ENCODE assay signal across 1 cellular context in the genomic region with DNA sequence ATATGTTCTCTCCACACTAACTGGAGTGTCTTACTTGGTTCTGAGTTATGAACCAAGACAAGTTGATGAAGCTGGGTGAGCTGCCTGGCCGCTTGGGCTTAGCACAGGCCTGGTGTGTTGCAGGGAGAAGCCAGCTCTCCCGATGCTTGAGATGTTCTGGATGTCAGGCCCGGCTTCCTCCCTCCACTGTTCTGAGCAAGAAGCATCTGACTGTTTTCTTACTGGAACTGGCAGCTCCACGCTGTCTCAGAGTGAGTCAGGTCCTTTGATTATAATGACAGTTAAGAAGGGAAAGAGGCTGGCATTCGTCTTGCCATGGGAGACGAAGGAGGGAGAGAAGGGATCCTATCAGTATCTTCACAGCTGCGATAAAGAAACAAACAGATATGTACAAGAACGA.
TF ChIP-seq lines count a peak whose summit lies in the region.

No MANE protein-coding gene starts in this region.

TF ChIP-seq in SK-N-SH, 30 proteins besides CTCF, POLR2A, EP300 and RAD21 (continued from another document):
- no peak for TF ChIP-seq RCOR1 (IDR thresholded peaks at IDR 0.05; ENCODE audit: low read length)
- TF ChIP-seq, protein P1, sequence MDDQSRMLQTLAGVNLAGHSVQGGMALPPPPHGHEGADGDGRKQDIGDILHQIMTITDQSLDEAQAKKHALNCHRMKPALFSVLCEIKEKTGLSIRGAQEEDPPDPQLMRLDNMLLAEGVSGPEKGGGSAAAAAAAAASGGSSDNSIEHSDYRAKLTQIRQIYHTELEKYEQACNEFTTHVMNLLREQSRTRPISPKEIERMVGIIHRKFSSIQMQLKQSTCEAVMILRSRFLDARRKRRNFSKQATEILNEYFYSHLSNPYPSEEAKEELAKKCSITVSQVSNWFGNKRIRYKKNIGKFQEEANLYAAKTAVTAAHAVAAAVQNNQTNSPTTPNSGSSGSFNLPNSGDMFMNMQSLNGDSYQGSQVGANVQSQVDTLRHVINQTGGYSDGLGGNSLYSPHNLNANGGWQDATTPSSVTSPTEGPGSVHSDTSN (IDR thresholded peaks at IDR 0.05) = peak; percentile 68
- TF ChIP-seq SIN3A (IDR thresholded peaks at IDR 0.05; ENCODE audit: borderline replicate concordance, low read depth, low read length) = no peak
- TF ChIP-seq GATA2 (CRISPR knock-in tag; IDR thresholded peaks at IDR 0.05) = no peak
- no peak for TF ChIP-seq CHD2 (IDR thresholded peaks at IDR 0.05; ENCODE audit: low read length, partially characterized antibody)
- TF ChIP-seq, protein P2, sequence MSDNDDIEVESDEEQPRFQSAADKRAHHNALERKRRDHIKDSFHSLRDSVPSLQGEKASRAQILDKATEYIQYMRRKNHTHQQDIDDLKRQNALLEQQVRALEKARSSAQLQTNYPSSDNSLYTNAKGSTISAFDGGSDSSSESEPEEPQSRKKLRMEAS (IDR thresholded peaks at IDR 0.05; ENCODE audit: low read depth) = no peak
- TF ChIP-seq, protein P3, sequence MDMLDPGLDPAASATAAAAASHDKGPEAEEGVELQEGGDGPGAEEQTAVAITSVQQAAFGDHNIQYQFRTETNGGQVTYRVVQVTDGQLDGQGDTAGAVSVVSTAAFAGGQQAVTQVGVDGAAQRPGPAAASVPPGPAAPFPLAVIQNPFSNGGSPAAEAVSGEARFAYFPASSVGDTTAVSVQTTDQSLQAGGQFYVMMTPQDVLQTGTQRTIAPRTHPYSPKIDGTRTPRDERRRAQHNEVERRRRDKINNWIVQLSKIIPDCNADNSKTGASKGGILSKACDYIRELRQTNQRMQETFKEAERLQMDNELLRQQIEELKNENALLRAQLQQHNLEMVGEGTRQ (IDR thresholded peaks at IDR 0.05; ENCODE audit: borderline replicate concordance, low read depth, low read length) = no peak
- TF ChIP-seq FOXJ3 (CRISPR knock-in tag; IDR thresholded peaks at IDR 0.05) = no peak
- TF ChIP-seq, protein P4, sequence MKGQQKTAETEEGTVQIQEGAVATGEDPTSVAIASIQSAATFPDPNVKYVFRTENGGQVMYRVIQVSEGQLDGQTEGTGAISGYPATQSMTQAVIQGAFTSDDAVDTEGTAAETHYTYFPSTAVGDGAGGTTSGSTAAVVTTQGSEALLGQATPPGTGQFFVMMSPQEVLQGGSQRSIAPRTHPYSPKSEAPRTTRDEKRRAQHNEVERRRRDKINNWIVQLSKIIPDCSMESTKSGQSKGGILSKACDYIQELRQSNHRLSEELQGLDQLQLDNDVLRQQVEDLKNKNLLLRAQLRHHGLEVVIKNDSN (IDR thresholded peaks at IDR 0.05; ENCODE audit: borderline replicate concordance, low read depth) = no peak
- no peak for TF ChIP-seq SMC3 (IDR thresholded peaks at IDR 0.05; ENCODE audit: low read depth, low read length)
- peak; percentile 40; the same call in 1 of the 2 replicates for TF ChIP-seq FOSL2 (IDR thresholded peaks at IDR 0.05; ENCODE audit: borderline replicate concordance, low read depth)
- peak; percentile 52 for TF ChIP-seq JUND (IDR thresholded peaks at IDR 0.05)
- TF ChIP-seq FOXM1 (IDR thresholded peaks at IDR 0.05; ENCODE audit: low read depth) = no peak
